In genomic region chr5:141319699-141320098, GRCh38 we compare ENCODE assay signal across 8 cellular contexts. TPM values are rescaled to one million over a fixed set of nuclear protein-coding genes. Genes with fewer than 3 reads are reported as not detected.
DNase-seq lines count a peak whose midpoint lies in the region; ATAC-seq and TF ChIP-seq lines count a peak whose summit lies in the region.

No MANE protein-coding gene starts in this region.

- peak overlapping the region; percentile 100 for H3K27ac Mint-ChIP-seq in progenitor cell of endocrine pancreas

- H3K36me3 ChIP-seq in DOHH2 (ENCODE audit: control insufficient read depth, low read length) (peaks cover 53% of the 10 kb centered on the region), esophagus muscularis mucosa (peaks cover 18 to 46% (median 42%) of the 10 kb centered on the region in 4 donors)

- H3K4me1 ChIP-seq in DOHH2 (ENCODE audit: control insufficient read depth, low read length) (peaks cover 26% of the 10 kb centered on the region), esophagus muscularis mucosa (peaks cover 4 to 11% (median 7%) of the 10 kb centered on the region in 4 donors)

- DNase-seq in RPMI7951 (ENCODE audit: low read depth) (peak; percentile 5), esophagus muscularis mucosa (ENCODE audit: extremely low spot score) (no peak), progenitor cell of endocrine pancreas (ENCODE audit: low spot score, unreplicated experiment) (no peak), left colon (no peak), OCI-M1 (lab: John Stamatoyannopoulos, UW) (no peak), NCI-H69 (lab: John Stamatoyannopoulos, UW) (no peak)
- no peak for DNase-seq in NK-92 treated with Interleukin-12 subunit alpha and Interleukin-12 subunit beta, amount 100 ng/mL, for 24 hours (lab: John Stamatoyannopoulos, UW)

- H3K9me2 ChIP-seq in DOHH2 (replicated peaks; ENCODE audit: control insufficient read depth, low read length) = no peaks in the 10 kb centered on the region

- H3K9me3 ChIP-seq in DOHH2 (ENCODE audit: control insufficient read depth, insufficient read depth, low read length) = peaks cover 46% of the 10 kb centered on the region
- H3K9me3 ChIP-seq in esophagus muscularis mucosa = peaks cover 23 to 76% (median 62%) of the 10 kb centered on the region in 4 donors

- peak overlapping the region; percentile 66 for H3K4me2 ChIP-seq in DOHH2 (ENCODE audit: low read length)

- H3K27me3 Mint-ChIP-seq in progenitor cell of endocrine pancreas = no peaks in the 10 kb centered on the region

- ATAC-seq in left colon = no peak

- no peaks in the 10 kb centered on the region for H3K4me1 Mint-ChIP-seq in progenitor cell of endocrine pancreas (ENCODE audit: low read depth)

- WGBS in esophagus muscularis mucosa = 68% methylated on average over 5 of the region's 5 CpGs

- H3K4me3 ChIP-seq in DOHH2 (ENCODE audit: low read length) (peak overlapping the region; percentile 82), esophagus muscularis mucosa (peak overlapping the region; percentile 58 to 74 (median 70))

- no peak for TF ChIP-seq POLR2A in esophagus muscularis mucosa (IDR thresholded peaks at IDR 0.05; ENCODE audit: low read depth)

- no peak for TF ChIP-seq EP300 in esophagus muscularis mucosa (IDR thresholded peaks at IDR 0.05)

- no peaks in the 10 kb centered on the region for H4K20me1 ChIP-seq in DOHH2 (ENCODE audit: control insufficient read depth, insufficient read depth, low read depth, low read length)

- H3K9me3 Mint-ChIP-seq in progenitor cell of endocrine pancreas (ENCODE audit: low read depth) = peaks cover 49% of the 10 kb centered on the region

- H3K79me2 ChIP-seq in DOHH2 (ENCODE audit: control insufficient read depth, low read length) = peaks cover 58% of the 10 kb centered on the region

- H3K27ac ChIP-seq in DOHH2 (ENCODE audit: low read depth, low read length) (peak overlapping the region; percentile 79), esophagus muscularis mucosa (replicated peaks in 1 of 4) (peak overlapping the region in 1 of 4 donors; percentile 90)

- no peaks in the 10 kb centered on the region for H3F3A ChIP-seq in DOHH2 (ENCODE audit: control insufficient read depth, insufficient read depth)

- intact Hi-C loops in esophagus muscularis mucosa (cut with DNase I) = loop anchor here (5.0 kb wide), 1 partner anchor 238 kb away; no protein-coding TSS in a partner anchor
- intact Hi-C loops in left colon (cut with DNase I, micrococcal nuclease) = loop anchor here in 1 of 2 donors (10.0 kb wide), 2 partner anchors 205 to 245 kb away; no protein-coding TSS in a partner anchor

- H3K27me3 ChIP-seq in DOHH2 (ENCODE audit: control insufficient read depth, low read length) (no peaks in the 10 kb centered on the region), esophagus muscularis mucosa (no peaks in the 10 kb centered on the region)

- no peak for TF ChIP-seq CTCF in DOHH2 (IDR thresholded peaks at IDR 0.05; ENCODE audit: low read depth, low read length, poor library complexity, severe bottlenecking)
- TF ChIP-seq CTCF in esophagus muscularis mucosa (IDR thresholded peaks at IDR 0.05) = no peak
- TF ChIP-seq CTCF in progenitor cell of endocrine pancreas (IDR thresholded peaks at IDR 0.05; ENCODE audit: unreplicated experiment) = no peak

- peak overlapping the region; percentile 99 for H3K4me3 Mint-ChIP-seq in progenitor cell of endocrine pancreas (ENCODE audit: low read depth)

- peaks cover 61% of the 10 kb centered on the region for H3K36me3 Mint-ChIP-seq in progenitor cell of endocrine pancreas (ENCODE audit: insufficient read depth)

RNA-seq across cellular contexts. Expression of gene TAF7, which starts 0.9 kb away (rescaled TPM):
- 36.0 and 50.9 TPM in 2 replicates for total RNA-seq in RPMI7951 (2014; rRNA removed; shearing (Covaris generic))
- total RNA-seq in esophagus muscularis mucosa = 10 to 100 TPM; 44.0 to 65.9 (median 59.1) TPM
- 90.9 and 95.6 TPM in 2 replicates for total RNA-seq in progenitor cell of endocrine pancreas
- total RNA-seq in left colon = 10 to 100 TPM; 52.3 to 66.1 TPM

RNA-seq across cellular contexts. Expression of gene PCDHGA1, which starts 10.6 kb away (rescaled TPM):
- total RNA-seq in RPMI7951 (2014; rRNA removed; shearing (Covaris generic)) = 3.3 and 3.7 TPM in 2 replicates
- total RNA-seq in esophagus muscularis mucosa (1 to 10 TPM in 1 of 4 donors, under 1 TPM in 3; 0.45 to 1.2 (median 0.76) TPM), progenitor cell of endocrine pancreas (1.1 and 1.3 TPM in 2 replicates), left colon (under 1 TPM; 0.31 TPM)

RNA-seq across cellular contexts. Expression of gene SLC25A2, which starts 15.8 kb away (rescaled TPM):
- 0.48 TPM in 1 of 2 replicates, not detected in the other for total RNA-seq in RPMI7951 (2014; rRNA removed; shearing (Covaris generic))
- under 1 TPM in 2 of 4 donors, not detected in 2; 0.23 to 0.65 TPM for total RNA-seq in esophagus muscularis mucosa
- 1.1 and 1.2 TPM in 2 replicates for total RNA-seq in progenitor cell of endocrine pancreas
- 1 to 10 TPM in 1 of 2 donors, under 1 TPM in 1; 0.95 to 1.4 TPM for total RNA-seq in left colon

RNA-seq across cellular contexts. Expression of gene PCDHGA2, which starts 18.9 kb away (rescaled TPM):
- total RNA-seq in RPMI7951 (2014; rRNA removed; shearing (Covaris generic)) = 6.8 and 7.0 TPM in 2 replicates
- total RNA-seq in esophagus muscularis mucosa (1 to 10 TPM; 2.5 to 5.4 (median 4.0) TPM), progenitor cell of endocrine pancreas (0.72 and 1.1 TPM in 2 replicates), left colon (under 1 TPM; 0.31 to 0.75 TPM)

RNA-seq across cellular contexts. Expression of gene PCDHGA3, which starts 23.9 kb away (rescaled TPM):
- total RNA-seq in RPMI7951 (2014; rRNA removed; shearing (Covaris generic)) = 0.12 and 0.39 TPM in 2 replicates
- total RNA-seq in esophagus muscularis mucosa (1 to 10 TPM; 1.7 to 2.6 (median 1.8) TPM), progenitor cell of endocrine pancreas (0.80 and 0.81 TPM in 2 replicates), left colon (under 1 TPM; 0.21 to 0.39 TPM)
